Comparison of ENCODE assay signal across 26 cellular contexts in genomic region chr5:159955056-159955624, GRCh38. TPM values are rescaled to one million over a fixed set of nuclear protein-coding genes. Genes with fewer than 3 reads are reported as not detected.
"Had no signal": no experiment of that assay in that cellular context is flagged by ENCODE, and none has a peak within 500 bp of the region (broad histone marks: within the 10 kb centered on the region; RNA-seq: fewer than 3 reads in every experiment).

No MANE protein-coding gene starts in this region.

- H3K4me2 ChIP-seq: neural progenitor cell, smooth muscle cell had no signal

- H3K4me3 ChIP-seq: gastrocnemius medialis, lung, neural progenitor cell, right lobe of liver, smooth muscle cell, thoracic aorta, tibial nerve, upper lobe of right lung, vagina had no signal

- H3K9ac ChIP-seq: neural progenitor cell, parathyroid adenoma had no signal

- ATAC-seq: esophagus mucosa; gastrocnemius medialis; left lobe of liver; naive thymus-derived CD4-positive, alpha-beta T cell; right lobe of liver; upper lobe of right lung had no signal

- H3K9me3 ChIP-seq: gastrocnemius medialis, right lobe of liver, thoracic aorta, tibial nerve, upper lobe of right lung, vagina had no signal

- H3K79me2 ChIP-seq: parathyroid adenoma had no signal

- H3K4me1 ChIP-seq: gastrocnemius medialis, parathyroid adenoma, right lobe of liver, tibial nerve, upper lobe of right lung, vagina had no signal

- H3K36me3 ChIP-seq: gastrocnemius medialis, neural progenitor cell, thoracic aorta, tibial nerve, upper lobe of right lung, vagina had no signal

- H3K27me3 ChIP-seq: gastrocnemius medialis, neural progenitor cell, right lobe of liver, tibial nerve, upper lobe of right lung, vagina had no signal

- H2AFZ ChIP-seq: neural progenitor cell, parathyroid adenoma had no signal

- H3K27ac ChIP-seq: epithelial cell of prostate, gastrocnemius medialis, neural progenitor cell, parathyroid adenoma, right lobe of liver, tibial nerve, upper lobe of right lung, vagina had no signal

- DNase-seq: cortex of kidney; effector CD4-positive, alpha-beta T cell; foreskin fibroblast; gastrocnemius medialis; head of caudate nucleus; kidney; naive thymus-derived CD4-positive, alpha-beta T cell; right lobe of liver; stimulated activated CD4-positive, alpha-beta T cell treated with anti-CD3 and anti-CD28 coated beads, Interleukin-12 subunit alpha, Interleukin-12 subunit beta, amount 100 ng/mL, for 4 hours; stimulated activated CD4-positive, alpha-beta T cell treated with anti-CD3 and anti-CD28 coated beads, Interleukin-1b, Interleukin-23, amount 100 ng/mL, for 48 hours; stimulated activated CD4-positive, alpha-beta T cell treated with anti-CD3 and anti-CD28 coated beads, Interleukin-4, amount 100 ng/mL, for 1 hour; stimulated activated CD8-positive, alpha-beta memory T cell treated with anti-CD3 and anti-CD28 coated beads, Interleukin-4, amount 100 ng/mL, for 48 hours; stimulated activated naive CD4-positive, alpha-beta T cell treated with Interleukin-2 at 50 U/mL for 16 hours; substantia nigra; upper lobe of right lung had no signal

RNA-seq across cellular contexts. Expression of gene ADRA1B, which starts 38.9 kb away (rescaled TPM):
- total RNA-seq: esophagus mucosa, mononuclear cell had no signal
- polyA plus RNA-seq: naive thymus-derived CD4-positive, alpha-beta T cell had no signal
